In genomic region chr20:1844723-1845523, GRCh38 we compare ENCODE assay signal across 7 cellular contexts. TPM values are rescaled to one million over a fixed set of nuclear protein-coding genes. Genes with fewer than 3 reads are reported as not detected.
A peak's percentile ranks its signal among the peaks of the same experiment; 100 is the strongest.
DNase-seq lines count a peak whose midpoint lies in the region; ATAC-seq and TF ChIP-seq lines count a peak whose summit lies in the region.

No MANE protein-coding gene starts in this region.

- no peaks in the 10 kb centered on the region for H3K36me3 ChIP-seq in esophagus muscularis mucosa

- TF ChIP-seq CTCF in esophagus muscularis mucosa (IDR thresholded peaks at IDR 0.05), result no peak

- no peaks in the 10 kb centered on the region for H3K9me3 ChIP-seq in esophagus muscularis mucosa

- H3K4me1 ChIP-seq in esophagus muscularis mucosa, result peaks cover 4 to 42% (median 38%) of the 10 kb centered on the region in 4 donors

- H3K27me3 ChIP-seq in esophagus muscularis mucosa, result no peaks in the 10 kb centered on the region

- no peak overlapping the region for H3K4me3 ChIP-seq in esophagus muscularis mucosa

- TF ChIP-seq EP300 in esophagus muscularis mucosa (IDR thresholded peaks at IDR 0.05), result no peak

- intact Hi-C loops in esophagus muscularis mucosa (cut with DNase I), result no loop called here

- ATAC-seq in GM18867 (IDR thresholded peaks at IDR 0.05; ENCODE audit: unreplicated experiment) (peak; percentile 91), HG02623 (IDR thresholded peaks at IDR 0.05; ENCODE audit: unreplicated experiment) (peak; percentile 90)

- TF ChIP-seq POLR2A in esophagus muscularis mucosa (IDR thresholded peaks at IDR 0.05; ENCODE audit: low read depth), result no peak

- peak overlapping the region; percentile 34 to 66 (median 46) for H3K27ac ChIP-seq in esophagus muscularis mucosa (replicated peaks in 1 of 4)

- WGBS in esophagus muscularis mucosa, result 6% methylated on average over 8 of the region's 8 CpGs

- peak; percentile 76 for DNase-seq in NCI-H2171 treated with DMSO at 0.1 percent for 48 hours (lab: John Stamatoyannopoulos, UW)
- DNase-seq in esophagus muscularis mucosa (ENCODE audit: extremely low spot score), result no peak
- peak; percentile 14 to 36 for DNase-seq in stimulated activated CD4-positive, alpha-beta T cell treated with anti-CD3 and anti-CD28 coated beads, Interleukin-15, amount 100 ng/mL, for 48 hours (ENCODE audit: low read depth in 2 of 2)
- DNase-seq in DMS53 treated with DMSO at 0.1 percent for 48 hours (lab: John Stamatoyannopoulos, UW; ENCODE audit: unreplicated experiment), result no peak
- DNase-seq in SHP77 (lab: John Stamatoyannopoulos, UW), result no peak

RNA-seq across cellular contexts. Expression of gene SIRPA, which starts 50.3 kb away (rescaled TPM):
- 10 to 100 TPM; 19.5 to 39.8 (median 32.5) TPM for total RNA-seq in esophagus muscularis mucosa

Comparison
In these comparisons a context has a peak if more than half of its experiments do, and no peak if none do; other contexts are left out.
1. DNase-seq: peak in NCI-H2171 treated with DMSO at 0.1 percent for 48 hours (single experiment) and stimulated activated CD4-positive, alpha-beta T cell treated with anti-CD3 and anti-CD28 coated beads, Interleukin-15, amount 100 ng/mL, for 48 hours (2 of 2); none in esophagus muscularis mucosa (single experiment), DMS53 treated with DMSO at 0.1 percent for 48 hours (single experiment) and SHP77 (0 of 2).